Comparison of ENCODE assay signal across 2 cellular contexts in genomic region chr19:46980756-46981155, GRCh38.
TF ChIP-seq lines count a peak whose summit lies in the region.

No MANE protein-coding gene starts in this region.

TF ChIP-seq in SK-N-SH, 30 proteins besides CTCF, POLR2A, EP300 and RAD21 (continued from another document):
- TF ChIP-seq USF1 (IDR thresholded peaks at IDR 0.05; ENCODE audit: borderline replicate concordance, low read depth) (no peak), FOSL2 (IDR thresholded peaks at IDR 0.05; ENCODE audit: borderline replicate concordance, low read depth) (no peak), NFIC (IDR thresholded peaks at IDR 0.05; ENCODE audit: borderline replicate concordance) (no peak), NRF1 (IDR thresholded peaks at IDR 0.05; ENCODE audit: low read depth, low read length) (no peak), CHD2 (IDR thresholded peaks at IDR 0.05; ENCODE audit: low read length, partially characterized antibody) (no peak), JUND (IDR thresholded peaks at IDR 0.05) (no peak), FOXJ3 (CRISPR knock-in tag; IDR thresholded peaks at IDR 0.05) (no peak), YY1 (IDR thresholded peaks at IDR 0.05; ENCODE audit: low read depth) (no peak), PBX3 (IDR thresholded peaks at IDR 0.05) (no peak), GATA2 (CRISPR knock-in tag; IDR thresholded peaks at IDR 0.05) (no peak), RFX5 (IDR thresholded peaks at IDR 0.05; ENCODE audit: low read length) (no peak), MEF2A (IDR thresholded peaks at IDR 0.05; ENCODE audit: borderline replicate concordance, low read depth) (no peak)

TF ChIP-seq in GM23338, 12 proteins besides CTCF, POLR2A, EP300 and RAD21 (continued from another document):
- TF ChIP-seq ZNF462 (CRISPR knock-in tag; IDR thresholded peaks at IDR 0.05), result no peak
- TF ChIP-seq EZH2 (IDR thresholded peaks at IDR 0.05; ENCODE audit: low read depth, unreplicated experiment), result no peak
- no peak for TF ChIP-seq STAT1 (IDR thresholded peaks at IDR 0.05; ENCODE audit: unreplicated experiment)
- TF ChIP-seq POLR2AphosphoS5 (IDR thresholded peaks at IDR 0.05; ENCODE audit: low read depth), result no peak
- no peak for TF ChIP-seq ZNF114 (CRISPR knock-in tag; IDR thresholded peaks at IDR 0.05)
- no peak for TF ChIP-seq REST (IDR thresholded peaks at IDR 0.05; ENCODE audit: unreplicated experiment)
- no peak for TF ChIP-seq ZNF331 (CRISPR knock-in tag; IDR thresholded peaks at IDR 0.05; ENCODE audit: low read depth)
- TF ChIP-seq JUNB (IDR thresholded peaks at IDR 0.05; ENCODE audit: unreplicated experiment), result no peak
- TF ChIP-seq CREB1 (CRISPR knock-in tag; IDR thresholded peaks at IDR 0.05; ENCODE audit: low read depth), result no peak
